ENCODE assay signal across 8 cellular contexts in the genomic region with DNA sequence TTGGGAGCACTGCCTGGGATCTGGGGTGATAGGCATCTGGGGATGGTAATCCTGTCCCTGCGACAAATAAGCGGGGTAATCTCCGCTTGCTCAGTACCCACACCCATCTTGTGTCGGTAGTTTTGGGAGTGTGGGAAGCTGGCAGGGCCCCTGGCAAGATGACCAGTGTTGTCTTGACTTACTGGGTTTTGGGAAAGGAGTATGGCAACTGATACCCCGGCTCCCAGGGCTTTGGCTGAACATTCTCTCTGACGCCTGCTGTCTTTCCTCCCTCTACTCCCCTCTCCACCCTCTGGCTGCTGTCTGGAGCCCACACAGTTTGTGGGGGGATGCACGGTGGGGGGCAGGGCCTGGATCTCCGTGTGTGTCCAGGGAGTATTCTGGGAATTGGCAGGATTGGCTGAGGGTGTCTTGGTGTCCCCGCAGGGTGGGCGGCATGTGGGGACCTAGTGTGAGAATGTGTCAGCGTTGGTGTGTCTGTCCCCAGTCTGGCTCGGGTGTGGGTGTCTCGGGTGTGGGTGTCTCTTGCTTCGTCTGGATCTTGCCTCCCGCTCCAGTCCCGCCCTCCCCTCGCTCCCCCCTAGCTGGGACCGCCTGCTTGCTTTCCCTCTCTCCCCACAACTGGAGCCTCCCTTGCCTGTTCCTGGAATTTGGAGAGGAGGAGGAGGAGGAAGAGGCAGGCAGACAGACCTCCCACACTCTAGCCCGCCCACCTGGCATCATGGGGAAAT. TPM values are rescaled to one million over a fixed set of nuclear protein-coding genes. Genes with fewer than 3 reads are reported as not detected.
DNase-seq lines count a peak whose midpoint lies in the region; ATAC-seq and TF ChIP-seq lines count a peak whose summit lies in the region.

No MANE protein-coding gene starts in this region.

- WGBS in body of pancreas, 2 donors = 58 to 66% methylated on average over 14 to 19 of the region's 19 CpGs

- DNase-seq in AG10803 (ENCODE audit: low read depth) = peak; percentile 65
- DNase-seq in NCI-H226 = peak; percentile 68
- peak in 1 of 4 donors; percentile 22 for DNase-seq in body of pancreas
- DNase-seq in uterus = peak; percentile 87 to 88
- no peak for DNase-seq in NAMALWA (ENCODE audit: low spot score)
- DNase-seq in GM19238 (ENCODE audit: insufficient read length, low spot score) = no peak
- no peak for DNase-seq in DMS53 (lab: John Stamatoyannopoulos, UW)

- ATAC-seq in body of pancreas = no peak

- H3K27ac ChIP-seq in body of pancreas (peak overlapping the region in 3 of 4 donors; percentile 56 to 81 (median 76)), muscle layer of colon (ENCODE audit: low read depth, low read length) (peak overlapping the region; percentile 96), uterus (peak overlapping the region; percentile 83 to 95)

- H3K4me3 ChIP-seq in AG10803 (ENCODE audit: low read length) = peak overlapping the region; percentile 93
- H3K4me3 ChIP-seq in body of pancreas = no peak overlapping the region
- peak overlapping the region; percentile 1 to 83 for H3K4me3 ChIP-seq in muscle layer of colon (ENCODE audit: low read depth in 1 of 2, low read length in 2 of 2)
- peak overlapping the region; percentile 8 to 28 for H3K4me3 ChIP-seq in uterus

- peaks cover 89% of the 10 kb centered on the region for H3K4me1 ChIP-seq in body of pancreas
- peaks cover 87% of the 10 kb centered on the region for H3K4me1 ChIP-seq in muscle layer of colon (ENCODE audit: insufficient read depth, low read length)
- H3K4me1 ChIP-seq in uterus = peaks cover 19 to 56% of the 10 kb centered on the region in 2 donors

- H3K9me3 ChIP-seq in body of pancreas = no peaks in the 10 kb centered on the region
- no peaks in the 10 kb centered on the region for H3K9me3 ChIP-seq in muscle layer of colon (ENCODE audit: low read length)
- no peaks in the 10 kb centered on the region for H3K9me3 ChIP-seq in uterus

- intact Hi-C loops in body of pancreas (cut with DNase I) = no loop called here
- intact Hi-C loops in uterus (cut with DNase I; ENCODE audit: low total_unique reads) = no loop called here

- peak in 1 of 3 donors; percentile 14 for TF ChIP-seq POLR2A in body of pancreas (IDR thresholded peaks at IDR 0.05)
- TF ChIP-seq POLR2A in uterus (IDR thresholded peaks at IDR 0.05) = peak; percentile 32 to 41

- TF ChIP-seq CTCF in AG10803 (conservative IDR thresholded peaks at IDR 0.05; ENCODE audit: low read length) (no peak), body of pancreas (IDR thresholded peaks at IDR 0.05) (no peak), uterus (IDR thresholded peaks at IDR 0.05) (no peak)

- peak overlapping the region; percentile 2 for H3K9ac ChIP-seq in muscle layer of colon (ENCODE audit: low read length)

- H3K27me3 ChIP-seq in body of pancreas (no peaks in the 10 kb centered on the region), muscle layer of colon (ENCODE audit: control insufficient read depth in 1 of 2, insufficient read depth in 2 of 2, low read length in 2 of 2) (no peaks in the 10 kb centered on the region), uterus (no peaks in the 10 kb centered on the region)

- no peaks in the 10 kb centered on the region for H3K36me3 ChIP-seq in body of pancreas (replicated peaks in 1 of 2; ENCODE audit: insufficient read depth in 1 of 2, low read depth in 2 of 2)
- no peaks in the 10 kb centered on the region for H3K36me3 ChIP-seq in muscle layer of colon (ENCODE audit: insufficient read depth, low read length)
- H3K36me3 ChIP-seq in uterus = no peaks in the 10 kb centered on the region

RNA-seq across cellular contexts. Expression of a gene that starts 12.0 kb away (rescaled TPM):
- total RNA-seq in body of pancreas (10 to 100 TPM; 11.4 to 13.8 TPM), uterus (10 to 100 TPM; 18.9 to 80.5 (median 46.3) TPM)

RNA-seq across cellular contexts. Expression of a gene that starts 33.3 kb away (rescaled TPM):
- under 1 TPM; 0.66 to 0.78 TPM for total RNA-seq in body of pancreas
- 10 to 100 TPM in 1 of 4 donors, under 1 TPM in 1, not detected in 2; 0.88 to 11.3 TPM for total RNA-seq in uterus

RNA-seq across cellular contexts. Expression of a gene that starts 43.6 kb away (rescaled TPM):
- total RNA-seq in body of pancreas (1 to 10 TPM in 1 of 2 donors, not detected in 1; 1.3 TPM), uterus (1 to 10 TPM in 1 of 4 donors, under 1 TPM in 1, not detected in 2; 0.83 to 3.8 TPM)

Comparison
In these comparisons a context has a peak if more than half of its experiments do, and no peak if none do; other contexts are left out.
1. DNase-seq: peak in AG10803 (single experiment), NCI-H226 (single experiment) and uterus (2 of 2); none in NAMALWA (single experiment), GM19238 (single experiment) and DMS53 (single experiment).
2. H3K4me3 ChIP-seq: peak in AG10803 (single experiment), muscle layer of colon (2 of 2) and uterus (2 of 2); none in body of pancreas (0 of 2).
3. Peak in every context shown above with its lines, with median percentiles within 50 percentile points of each other: H3K27ac ChIP-seq.